ENCODE assay signal across 8 cellular contexts in genomic region chr2:170235860-170236638, GRCh38. TPM values are rescaled to one million over a fixed set of nuclear protein-coding genes. Genes with fewer than 3 reads are reported as not detected.
DNase-seq lines count a peak whose midpoint lies in the region; ATAC-seq and TF ChIP-seq lines count a peak whose summit lies in the region.

No MANE protein-coding gene starts in this region.

- DNase-seq in activated T-cell treated with anti-CD3 and anti-CD28 coated beads for 48 hours (ENCODE audit: low read depth) (peak; percentile 2), Karpas-422 (peak; percentile 88), OCI-M2 (lab: John Stamatoyannopoulos, UW; ENCODE audit: unreplicated experiment) (peak; percentile 78), ureter (ENCODE audit: low spot score) (no peak)
- DNase-seq in activated T-cell treated with anti-CD3 and anti-CD28 coated beads, Interleukin-2, amount 50 U/mL, for 4 hours: no peak

- no peaks in the 10 kb centered on the region for H3K9me2 ChIP-seq in Karpas-422 (replicated peaks; ENCODE audit: insufficient read depth, low read length)
- no peaks in the 10 kb centered on the region for H3K9me2 ChIP-seq in neural cell (ENCODE audit: insufficient read depth, low read length)

- H3K4me3 ChIP-seq in Karpas-422 (ENCODE audit: low read length) (no peak overlapping the region), endocrine pancreas (ENCODE audit: control insufficient read depth, insufficient read depth, low read length) (peak overlapping the region; percentile 32), neural cell (ENCODE audit: low read length) (no peak overlapping the region)

- H3K36me3 ChIP-seq in Karpas-422 (ENCODE audit: insufficient read depth, low read length) (no peaks in the 10 kb centered on the region), endocrine pancreas (ENCODE audit: control insufficient read depth, insufficient read depth, low read length) (no peaks in the 10 kb centered on the region), neural cell (ENCODE audit: insufficient read depth, low read length) (no peaks in the 10 kb centered on the region)

- H3K36me3 Mint-ChIP-seq in activated T-cell treated with anti-CD3 and anti-CD28 coated beads, Interleukin-2, amount 50 U/mL, for 4 hours (ENCODE audit: insufficient read depth): no peaks in the 10 kb centered on the region

- H3K9me3 Mint-ChIP-seq in activated T-cell treated with anti-CD3 and anti-CD28 coated beads, Interleukin-2, amount 50 U/mL, for 4 hours: no peaks in the 10 kb centered on the region

- peak; percentile 98 for TF ChIP-seq RAD21 in neural cell (conservative IDR thresholded peaks at IDR 0.05)

- peak; percentile 74 for TF ChIP-seq EP300 in neural cell (conservative IDR thresholded peaks at IDR 0.05; ENCODE audit: poor library complexity, severe bottlenecking)

- H4K20me1 ChIP-seq in Karpas-422 (ENCODE audit: insufficient read depth, low read depth, low read length): no peaks in the 10 kb centered on the region
- no peaks in the 10 kb centered on the region for H4K20me1 ChIP-seq in neural cell (ENCODE audit: insufficient read depth)

- H3K79me2 ChIP-seq in Karpas-422 (ENCODE audit: low read length): no peaks in the 10 kb centered on the region
- H3K79me2 ChIP-seq in neural cell (replicated peaks; ENCODE audit: insufficient read depth, low read length): no peaks in the 10 kb centered on the region

- H3K4me3 Mint-ChIP-seq in activated T-cell treated with anti-CD3 and anti-CD28 coated beads, Interleukin-2, amount 50 U/mL, for 4 hours: no peak overlapping the region

- H3K4me2 ChIP-seq in Karpas-422 (ENCODE audit: low read depth, low read length, poor library complexity, severe bottlenecking): no peak overlapping the region
- H3K4me2 ChIP-seq in neural cell (ENCODE audit: low read length): no peak overlapping the region

- H3K4me1 ChIP-seq in Karpas-422 (ENCODE audit: low read length): peaks cover 20% of the 10 kb centered on the region
- peaks cover 24% of the 10 kb centered on the region for H3K4me1 ChIP-seq in endocrine pancreas (ENCODE audit: control insufficient read depth, insufficient read depth, low read length)

- H3F3A ChIP-seq in neural cell (ENCODE audit: insufficient read depth, low read length, poor library complexity, severe bottlenecking): no peaks in the 10 kb centered on the region

- H2AFZ ChIP-seq in Karpas-422 (ENCODE audit: low read length) (no peak overlapping the region), neural cell (ENCODE audit: low read depth, low read length) (no peak overlapping the region)

- H3K27me3 ChIP-seq in Karpas-422 (ENCODE audit: low read length) (no peaks in the 10 kb centered on the region), endocrine pancreas (ENCODE audit: control insufficient read depth, insufficient read depth, low read length) (no peaks in the 10 kb centered on the region), neural cell (ENCODE audit: insufficient read depth, low read depth, low read length) (no peaks in the 10 kb centered on the region)

- H3K9me3 ChIP-seq in Karpas-422 (ENCODE audit: low read length) (no peaks in the 10 kb centered on the region), endocrine pancreas (ENCODE audit: control insufficient read depth, low read length) (no peaks in the 10 kb centered on the region), neural cell (ENCODE audit: low read length) (no peaks in the 10 kb centered on the region)

- peak; percentile 95 for TF ChIP-seq CTCF in neural cell (IDR thresholded peaks at IDR 0.05; ENCODE audit: poor library complexity, severe bottlenecking)

- no peak for ATAC-seq in activated T-cell treated with anti-CD3 and anti-CD28 coated beads, Interleukin-2, amount 50 U/mL, for 4 hours
- ATAC-seq in HG03469 (IDR thresholded peaks at IDR 0.05; ENCODE audit: unreplicated experiment): no peak

- no peaks in the 10 kb centered on the region for H3K4me1 Mint-ChIP-seq in activated T-cell treated with anti-CD3 and anti-CD28 coated beads, Interleukin-2, amount 50 U/mL, for 4 hours (ENCODE audit: low read depth)

- H3K27ac ChIP-seq in Karpas-422 (ENCODE audit: low read length): no peak overlapping the region
- peak overlapping the region; percentile 65 for H3K27ac ChIP-seq in neural cell (ENCODE audit: low read length)

- H3K27me3 Mint-ChIP-seq in activated T-cell treated with anti-CD3 and anti-CD28 coated beads, Interleukin-2, amount 50 U/mL, for 4 hours (ENCODE audit: low read depth): peaks cover 20% of the 10 kb centered on the region

- H3K9ac ChIP-seq in Karpas-422 (ENCODE audit: low read length): no peak overlapping the region
- H3K9ac ChIP-seq in endocrine pancreas (ENCODE audit: control insufficient read depth, insufficient read depth, low read length): no peak overlapping the region
- H3K9ac ChIP-seq in neural cell (ENCODE audit: low read length): peak overlapping the region; percentile 41

TF ChIP-seq in neural cell, 6 proteins besides CTCF, POLR2A, EP300 and RAD21:
- TF ChIP-seq SMC3 (conservative IDR thresholded peaks at IDR 0.05; ENCODE audit: poor library complexity): peak; percentile 97
- TF ChIP-seq TAF1 (IDR thresholded peaks at IDR 0.05; ENCODE audit: low read depth): no peak
- peak; percentile 68 for TF ChIP-seq POLR2AphosphoS5 (IDR thresholded peaks at IDR 0.05)
- TF ChIP-seq MXI1 (conservative IDR thresholded peaks at IDR 0.05; ENCODE audit: poor library complexity, severe bottlenecking): no peak
- no peak for TF ChIP-seq REST (IDR thresholded peaks at IDR 0.05; ENCODE audit: borderline replicate concordance)

RNA-seq across cellular contexts. Expression of gene MYO3B, which starts 58.1 kb away (rescaled TPM):
- total RNA-seq in activated T-cell treated with anti-CD3 and anti-CD28 coated beads, Interleukin-2, amount 50 U/mL, for 4 hours: under 1 TPM; 0.08 TPM
- 4.4 and 5.0 TPM in 2 replicates for total RNA-seq in Karpas-422 (2014; rRNA removed; shearing (Covaris generic); ENCODE audit: low replicate concordance)
- 0.06 and 0.11 TPM in 2 replicates for polyA plus RNA-seq in neural cell
- polyA minus RNA-seq in neural cell: 0.35 and 0.49 TPM in 2 replicates
- 14.1 TPM for total RNA-seq in ureter

Comparison
In these comparisons a context has a peak if more than half of its experiments do, and no peak if none do; other contexts are left out.
1. DNase-seq: peak in activated T-cell treated with anti-CD3 and anti-CD28 coated beads for 48 hours (single experiment), Karpas-422 (single experiment) and OCI-M2 (single experiment); none in activated T-cell treated with anti-CD3 and anti-CD28 coated beads, Interleukin-2, amount 50 U/mL, for 4 hours (single experiment) and ureter (single experiment).